22 cellular contexts compared by ENCODE assay signal in genomic region chr10:58579011-58579655, GRCh38.
DNase-seq lines count a peak whose midpoint lies in the region; ATAC-seq and TF ChIP-seq lines count a peak whose summit lies in the region.
"Had no signal": no experiment of that assay in that cellular context is flagged by ENCODE, and none has a peak within 500 bp of the region (broad histone marks: within the 10 kb centered on the region; RNA-seq: fewer than 3 reads in every experiment).

No MANE protein-coding gene starts in this region.

- peak overlapping the region in 2 of 11 experiments; percentile 5 to 17; a peak in 1 of 22 replicates for H3K9ac ChIP-seq in BLaER1 treated with 17β-estradiol and CSF1 and Interleukin-3, amounts not matched to agents 10 nM and 100 nM
- H3K9ac ChIP-seq in H9 (ENCODE audit: extremely low read depth, insufficient read length, low read length): no peak overlapping the region
- no peak overlapping the region for H3K9ac ChIP-seq in endodermal cell (ENCODE audit: extremely low read depth, low read length, poor library complexity, severe bottlenecking)

- no CpG with 5 or more reads among the region's 11 CpGs for WGBS in H9 (ENCODE audit: extremely low coverage, insufficient read length, low lambda C conversion rate)
- 93% methylated on average over 8 to 11 of the region's 11 CpGs for WGBS in endodermal cell (ENCODE audit: insufficient coverage in 1 of 2, insufficient read length in 1 of 2), 2 experiments
- WGBS in psoas muscle, 3 donors: 61 to 70% (median 66%) methylated on average over 11 of the region's 11 CpGs

- no peak overlapping the region for H3K18ac ChIP-seq in H9 (ENCODE audit: insufficient read length, low read depth, low read length)

- H4K5ac ChIP-seq in H9 (ENCODE audit: insufficient read length, low read depth, low read length): no peak overlapping the region

- H2AFZ ChIP-seq in H9 (ENCODE audit: low read length): no peak overlapping the region
- H2AFZ ChIP-seq: PC-9 had no signal

- H3K4me1 ChIP-seq in BLaER1 treated with 17β-estradiol and CSF1 and Interleukin-3, amounts not matched to agents 10 nM and 100 nM: peaks cover 4 to 42% (median 33%) of the 10 kb centered on the region in 10 experiments; a peak in 19 of 20 replicates
- H3K4me1 ChIP-seq in H9 (ENCODE audit: insufficient read depth, low read length) (no peaks in the 10 kb centered on the region; the same call in 1 of the 2 replicates), endodermal cell (ENCODE audit: control insufficient read depth, insufficient read depth, low read length) (peaks cover 13% of the 10 kb centered on the region), psoas muscle (peaks cover 10% of the 10 kb centered on the region)

- H4K20me1 ChIP-seq in BLaER1 treated with 17β-estradiol and CSF1 and Interleukin-3, amounts not matched to agents 10 nM and 100 nM: no peaks in the 10 kb centered on the region
- H4K20me1 ChIP-seq in H9 (ENCODE audit: control insufficient read depth, insufficient read depth, insufficient read length): no peaks in the 10 kb centered on the region

- peaks cover 0 to 16% (median 4%) of the 10 kb centered on the region in 11 experiments; a peak in 10 of 22 replicates for H3K9me3 ChIP-seq in BLaER1 treated with 17β-estradiol and CSF1 and Interleukin-3, amounts not matched to agents 10 nM and 100 nM (replicated peaks in 1 of 11)
- no peaks in the 10 kb centered on the region for H3K9me3 ChIP-seq in H9 (ENCODE audit: control insufficient read depth, low read depth, low read length)
- peaks cover 9% of the 10 kb centered on the region for H3K9me3 ChIP-seq in endodermal cell (ENCODE audit: control insufficient read depth, low read length)
- H3K9me3 ChIP-seq in psoas muscle: no peaks in the 10 kb centered on the region
- H3K9me3 ChIP-seq: neutrophil, upper lobe of left lung had no signal

- H2AK5ac ChIP-seq in H9 (ENCODE audit: insufficient read length, low read length): no peak overlapping the region

- H3K27ac ChIP-seq in BLaER1 treated with 17β-estradiol and CSF1 and Interleukin-3, amounts not matched to agents 10 nM and 100 nM: peak overlapping the region in 10 of 11 experiments; percentile 53 to 91 (median 86); a peak in 19 of 22 replicates
- H3K27ac ChIP-seq in H9 (ENCODE audit: insufficient read length, low read depth, low read length) (no peak overlapping the region), endodermal cell (ENCODE audit: low read depth, low read length) (no peak overlapping the region), psoas muscle (peak overlapping the region; percentile 4)
- H3K27ac ChIP-seq: epithelial cell of prostate, PC-9, upper lobe of left lung had no signal

- peaks cover 3 to 6% of the 10 kb centered on the region in 2 experiments; a peak in 3 of 5 replicates for H3K9me3 Mint-ChIP-seq in H9
- H3K9me3 Mint-ChIP-seq in endodermal cell: peaks cover 2% of the 10 kb centered on the region

- H3K4me1 Mint-ChIP-seq in H9 (peaks cover 0 to 4% of the 10 kb centered on the region in 2 experiments; a peak in 2 of 4 replicates), endodermal cell (peaks cover 29% of the 10 kb centered on the region)
- H3K4me1 Mint-ChIP-seq: activated B cell treated with CpG ODN at 0.5 μM for 24 hours, memory B cell had no signal

- no peaks in the 10 kb centered on the region for H3K27me3 ChIP-seq in BLaER1 treated with 17β-estradiol and CSF1 and Interleukin-3, amounts not matched to agents 10 nM and 100 nM
- H3K27me3 ChIP-seq in H9 (ENCODE audit: insufficient read depth, low read length): no peaks in the 10 kb centered on the region
- H3K27me3 ChIP-seq in endodermal cell (ENCODE audit: control insufficient read depth, insufficient read depth, low read length, poor library complexity, severe bottlenecking): no peaks in the 10 kb centered on the region
- no peaks in the 10 kb centered on the region for H3K27me3 ChIP-seq in psoas muscle (ENCODE audit: insufficient read depth in 3 of 3, low read length in 2 of 3)
- H3K27me3 ChIP-seq: neutrophil, upper lobe of left lung had no signal

- H3K4me2 ChIP-seq in BLaER1 treated with 17β-estradiol and CSF1 and Interleukin-3, amounts not matched to agents 10 nM and 100 nM: peak overlapping the region in 6 of 11 experiments; percentile 64 to 77 (median 68); a peak in 9 of 22 replicates
- no peak overlapping the region for H3K4me2 ChIP-seq in H9 (ENCODE audit: insufficient read depth, insufficient read length, low read length)
- H3K4me2 ChIP-seq: PC-9 had no signal

- DNase-seq in H9 (no peak), endodermal cell (peak; percentile 55), psoas muscle (peak in 1 of 2 donors; percentile 40), AG08396 (ENCODE audit: low spot score) (no peak), omental fat pad (ENCODE audit: low spot score) (no peak), middle frontal gyrus (ENCODE audit: extremely low spot score, low spot score) (no peak), epidermal melanocyte (ENCODE audit: insufficient read length, low spot score) (no peak)
- DNase-seq: activated B cell treated with CpG ODN at 0.5 μM for 24 hours; activated naive CD4-positive, alpha-beta T cell; activated T-cell treated with anti-CD3 and anti-CD28 coated beads, Interleukin-2, amount 50 U/mL, for 72 hours; NCI-H1694; NCI-H2171; NCI-H510A treated with DMSO at 0.1 percent for 48 hours; PC-9; SHP77; upper lobe of left lung had no signal

- H2BK15ac ChIP-seq in H9 (ENCODE audit: low read depth, low read length): no peak overlapping the region

- H2BK12ac ChIP-seq in H9 (ENCODE audit: insufficient read length, low read depth, low read length): no peak overlapping the region

- H3K56ac ChIP-seq in H9 (ENCODE audit: insufficient read length, low read depth, low read length): no peak overlapping the region

- H3K14ac ChIP-seq in H9 (ENCODE audit: insufficient read depth, low read length): peak overlapping the region; percentile 63; the same call in 1 of the 2 replicates

- H3K27me3 Mint-ChIP-seq in H9 (ENCODE audit: low read depth) (no peaks in the 10 kb centered on the region), endodermal cell (ENCODE audit: insufficient read depth) (peaks cover 4% of the 10 kb centered on the region)
- H3K27me3 Mint-ChIP-seq: activated B cell treated with CpG ODN at 0.5 μM for 24 hours, brain had no signal

- ATAC-seq in psoas muscle (peak in 3 of 4 donors; percentile 63 to 78 (median 72)), omental fat pad (ENCODE audit: low FRiP score) (no peak)
- ATAC-seq: activated T-cell treated with anti-CD3 and anti-CD28 coated beads, Interleukin-2, amount 50 U/mL, for 72 hours; GM12878 had no signal

- H4K91ac ChIP-seq in H9 (ENCODE audit: insufficient read length, low read depth, low read length): no peak overlapping the region

- H3K27ac Mint-ChIP-seq in H9: no peak overlapping the region
- H3K27ac Mint-ChIP-seq in endodermal cell: no peak overlapping the region
- H3K27ac Mint-ChIP-seq: activated B cell treated with CpG ODN at 0.5 μM for 24 hours; activated T-cell treated with anti-CD3 and anti-CD28 coated beads, Interleukin-2, amount 50 U/mL, for 72 hours; memory B cell had no signal

- no peaks in the 10 kb centered on the region for H3K79me1 ChIP-seq in H9 (ENCODE audit: insufficient read depth, low read depth, low read length, poor library complexity, severe bottlenecking)

- H3K36me3 ChIP-seq in BLaER1 treated with 17β-estradiol and CSF1 and Interleukin-3, amounts not matched to agents 10 nM and 100 nM: no peaks in the 10 kb centered on the region
- H3K36me3 ChIP-seq in endodermal cell (ENCODE audit: control insufficient read depth, insufficient read depth, low read length): no peaks in the 10 kb centered on the region
- no peaks in the 10 kb centered on the region for H3K36me3 ChIP-seq in psoas muscle (ENCODE audit: insufficient read depth in 1 of 2, low read depth in 1 of 2)
- H3K36me3 ChIP-seq: neutrophil, upper lobe of left lung had no signal

- H3K4me3 ChIP-seq in BLaER1 treated with 17β-estradiol and CSF1 and Interleukin-3, amounts not matched to agents 10 nM and 100 nM: no peak overlapping the region
- H3K4me3 ChIP-seq in endodermal cell (ENCODE audit: low read length) (no peak overlapping the region), psoas muscle (no peak overlapping the region)
- H3K4me3 ChIP-seq: GM12878, PC-9, upper lobe of left lung had no signal

- no peak overlapping the region for H4K8ac ChIP-seq in H9 (replicated peaks; ENCODE audit: insufficient read length, low read depth, low read length)

- H2BK120ac ChIP-seq in H9 (ENCODE audit: low read depth, low read length, poor library complexity, severe bottlenecking): no peak overlapping the region

- H3K36me3 Mint-ChIP-seq in H9 (ENCODE audit: insufficient read depth in 1 of 3, low read depth in 3 of 3) (peaks cover 0 to 3% (median 2%) of the 10 kb centered on the region in 3 experiments; a peak in 1 of 7 replicates), endodermal cell (ENCODE audit: low read depth) (no peaks in the 10 kb centered on the region)
- H3K36me3 Mint-ChIP-seq: memory B cell had no signal

- no peak overlapping the region for H3K23ac ChIP-seq in H9 (ENCODE audit: insufficient read length, low read depth, low read length)

- H3K23me2 ChIP-seq in H9 (ENCODE audit: insufficient read length, low read depth, low read length, poor library complexity, severe bottlenecking): no peaks in the 10 kb centered on the region

- TF ChIP-seq CTCF in H9 (conservative IDR thresholded peaks at IDR 0.05): no peak
- TF ChIP-seq CTCF in endodermal cell (conservative IDR thresholded peaks at IDR 0.05): no peak
- TF ChIP-seq CTCF in psoas muscle (IDR thresholded peaks at IDR 0.05): no peak
- TF ChIP-seq CTCF in omental fat pad (IDR thresholded peaks at IDR 0.05): no peak

- no peak overlapping the region for H2BK20ac ChIP-seq in H9 (ENCODE audit: low read depth, low read length, poor library complexity, severe bottlenecking)

- intact Hi-C loops in psoas muscle (cut with DNase I): no loop called here

- H2BK5ac ChIP-seq in H9 (ENCODE audit: insufficient read length, low read length): no peak overlapping the region

- H3K79me2 ChIP-seq in H9 (ENCODE audit: insufficient read depth, low read length): no peaks in the 10 kb centered on the region

- no peak overlapping the region for H3K4ac ChIP-seq in H9 (ENCODE audit: low read depth, low read length)

- H3K4me3 Mint-ChIP-seq in H9 (no peak overlapping the region), endodermal cell (no peak overlapping the region)
- H3K4me3 Mint-ChIP-seq: activated B cell treated with CpG ODN at 0.5 μM for 24 hours; activated T-cell treated with anti-CD3 and anti-CD28 coated beads, Interleukin-2, amount 50 U/mL, for 72 hours; brain; memory B cell had no signal

- H3T11ph ChIP-seq in H9 (ENCODE audit: low read length): no peak overlapping the region

Comparison
In these comparisons a context has a peak if more than half of its experiments do, and no peak if none do; other contexts are left out.
1. H3K27ac ChIP-seq: peak in BLaER1 treated with 17β-estradiol and CSF1 and Interleukin-3, amounts not matched to agents 10 nM and 100 nM (10 of 11) and psoas muscle (single experiment); none in H9 (single experiment) and endodermal cell (single experiment).